ENCODE assay signal across 8 cellular contexts in the genomic region with DNA sequence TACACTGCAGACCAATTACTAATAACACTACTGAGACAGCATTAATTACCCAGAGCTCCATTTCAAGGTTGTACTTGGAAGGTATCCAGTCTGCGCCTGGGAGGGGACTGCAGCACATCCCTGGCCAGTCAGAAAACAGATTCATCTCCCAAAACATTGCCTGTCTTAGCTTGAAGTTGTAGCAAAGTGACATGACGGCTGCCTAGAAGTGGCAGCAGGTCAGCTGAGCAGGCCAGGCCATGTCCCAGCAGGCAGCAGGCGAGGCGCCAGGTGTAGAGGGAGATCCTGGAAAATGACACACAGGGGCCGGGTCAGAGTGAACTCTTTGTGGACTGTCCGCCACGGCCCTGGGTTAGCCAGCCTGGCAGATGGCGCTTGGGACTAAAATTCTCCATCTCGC. TPM values are rescaled to one million over a fixed set of nuclear protein-coding genes. Genes with fewer than 3 reads are reported as not detected.
A peak's percentile ranks its signal among the peaks of the same experiment; 100 is the strongest.
DNase-seq lines count a peak whose midpoint lies in the region; ATAC-seq and TF ChIP-seq lines count a peak whose summit lies in the region.

No MANE protein-coding gene starts in this region.

- H3K4me3 Mint-ChIP-seq in effector memory CD8-positive, alpha-beta T cell = peak overlapping the region; percentile 69 to 70
- H3K4me3 Mint-ChIP-seq in osteocyte (ENCODE audit: unreplicated experiment) = peak overlapping the region; percentile 68

- DNase-seq in DMS153 (lab: John Stamatoyannopoulos, UW) = peak; percentile 25
- no peak for DNase-seq in DMS153 treated with DMSO at 0.1 percent for 48 hours (lab: John Stamatoyannopoulos, UW; ENCODE audit: unreplicated experiment)
- peak; percentile 58 for DNase-seq in NCI-H69 (lab: John Stamatoyannopoulos, UW)
- DNase-seq in effector memory CD8-positive, alpha-beta T cell = no peak
- DNase-seq in osteocyte (ENCODE audit: extremely low spot score, unreplicated experiment) = peak; percentile 75
- no peak for DNase-seq in SW480 (ENCODE audit: low spot score)
- DNase-seq in HuH-7 (ENCODE audit: low spot score) = no peak

- H3K4me1 Mint-ChIP-seq in effector memory CD8-positive, alpha-beta T cell (ENCODE audit: low read depth in 2 of 2) = peaks cover 8 to 11% of the 10 kb centered on the region in 2 donors
- H3K4me1 Mint-ChIP-seq in osteocyte (ENCODE audit: unreplicated experiment) = peaks cover 20% of the 10 kb centered on the region

- no peak for ATAC-seq in effector memory CD8-positive, alpha-beta T cell (replicated peaks)
- no peak for ATAC-seq in GM19351 (IDR thresholded peaks at IDR 0.05; ENCODE audit: unreplicated experiment)

- TF ChIP-seq CTCF in osteocyte (IDR thresholded peaks at IDR 0.05) = no peak

- peak overlapping the region in 1 of 2 donors; percentile 25 for H3K27ac Mint-ChIP-seq in effector memory CD8-positive, alpha-beta T cell
- H3K27ac Mint-ChIP-seq in osteocyte (ENCODE audit: unreplicated experiment) = peak overlapping the region; percentile 52

- H3K36me3 Mint-ChIP-seq in effector memory CD8-positive, alpha-beta T cell (ENCODE audit: insufficient read depth) = peaks cover 24% of the 10 kb centered on the region
- peaks cover 10% of the 10 kb centered on the region for H3K36me3 Mint-ChIP-seq in osteocyte (ENCODE audit: unreplicated experiment)

- no peaks in the 10 kb centered on the region for H3K9me3 Mint-ChIP-seq in effector memory CD8-positive, alpha-beta T cell
- no peaks in the 10 kb centered on the region for H3K9me3 Mint-ChIP-seq in osteocyte (ENCODE audit: unreplicated experiment)

- no peaks in the 10 kb centered on the region for H3K27me3 Mint-ChIP-seq in effector memory CD8-positive, alpha-beta T cell
- H3K27me3 Mint-ChIP-seq in osteocyte (ENCODE audit: unreplicated experiment) = no peaks in the 10 kb centered on the region

RNA-seq across cellular contexts. Expression of a gene that starts 1.1 kb away (rescaled TPM):
- 4.2 and 4.6 TPM in 2 replicates for total RNA-seq in osteocyte

RNA-seq across cellular contexts. Expression of a gene that starts 58.2 kb away (rescaled TPM):
- 45.5 and 52.3 TPM in 2 replicates for total RNA-seq in osteocyte

Comparison
In these comparisons a context has a peak if more than half of its experiments do, and no peak if none do; other contexts are left out.
1. DNase-seq: peak in DMS153 (single experiment), NCI-H69 (single experiment) and osteocyte (single experiment); none in DMS153 treated with DMSO at 0.1 percent for 48 hours (single experiment), effector memory CD8-positive, alpha-beta T cell (0 of 3), SW480 (single experiment) and HuH-7 (single experiment).